ENCODE assay signal across 8 cellular contexts in genomic region chr1:120844186-120844944, GRCh38. TPM values are rescaled to one million over a fixed set of nuclear protein-coding genes. Genes with fewer than 3 reads are reported as not detected.
A peak's percentile ranks its signal among the peaks of the same experiment; 100 is the strongest.
DNase-seq lines count a peak whose midpoint lies in the region; ATAC-seq and TF ChIP-seq lines count a peak whose summit lies in the region.
"Not testable (repeated sequence)": the region's sequence is repeated elsewhere in the genome, so short reads cannot be mapped to it uniquely, and the experiment has no call there.

No MANE protein-coding gene starts in this region.

- not testable (repeated sequence) for H3K27me3 ChIP-seq in HAP-1 (ENCODE audit: low read depth); cardiac muscle cell

- not testable (repeated sequence) for ATAC-seq in natural killer cell

- peak overlapping the region; percentile 94 for H3K4me3 Mint-ChIP-seq in natural killer cell

- TF ChIP-seq CTCF in astrocyte of the cerebellum (IDR thresholded peaks at IDR 0.05; ENCODE audit: low read depth, low read length, missing control alignments): peak; percentile 17
- TF ChIP-seq CTCF in cardiac muscle cell (IDR thresholded peaks at IDR 0.05; ENCODE audit: low read depth, low read length): peak; percentile 32
- not testable (repeated sequence) for TF ChIP-seq CTCF in natural killer cell (IDR thresholded peaks at IDR 0.05)

- peak; percentile 22 for DNase-seq in Ammon's horn (ENCODE audit: low spot score)
- peak; percentile 66 to 84 for DNase-seq in HAP-1 (ENCODE audit: low spot score in 2 of 2)
- DNase-seq in NOMO-1 treated with dmso at 0.1 percent for 144 hours (lab: John Stamatoyannopoulos, UW; ENCODE audit: unreplicated experiment): peak; percentile 2
- peak; percentile 79 for DNase-seq in activated CD4-positive, alpha-beta T cell treated with anti-CD3 and anti-CD28 coated beads for 48 hours
- DNase-seq in astrocyte of the cerebellum (ENCODE audit: low read depth); natural killer cell: not testable (repeated sequence)
- DNase-seq in cardiac muscle cell (ENCODE audit: low read depth in 1 of 2, low spot score in 1 of 2): peak; percentile 57 to 70
- DNase-seq in stimulated activated CD4-positive, alpha-beta T cell treated with anti-CD3 and anti-CD28 coated beads, Interleukin-4, amount 100 ng/mL, for 48 hours (ENCODE audit: low read depth in 2 of 2): peak; percentile 63 to 71

- H3K4me1 Mint-ChIP-seq in natural killer cell: not testable (repeated sequence)

- intact Hi-C loops in natural killer cell (cut with micrococcal nuclease): not testable (repeated sequence)

- in situ Hi-C loops in HAP-1 (cut with MboI; ENCODE audit: low sequenced_read_pairs); astrocyte of the cerebellum (cut with HindIII; ENCODE audit: low sequenced_read_pairs): not testable (repeated sequence)

- not testable (repeated sequence) for H3K27ac ChIP-seq in cardiac muscle cell

- H3K4me3 ChIP-seq in HAP-1: peak overlapping the region; percentile 35
- peak overlapping the region; percentile 34 for H3K4me3 ChIP-seq in astrocyte of the cerebellum (ENCODE audit: low read depth, low read length)
- peak overlapping the region; percentile 58 for H3K4me3 ChIP-seq in cardiac muscle cell

- not testable (repeated sequence) for H3K4me1 ChIP-seq in HAP-1; cardiac muscle cell (ENCODE audit: low read depth)

- not testable (repeated sequence) for H3K9me3 ChIP-seq in HAP-1; cardiac muscle cell (ENCODE audit: low read depth)

- not testable (repeated sequence) for H3K36me3 Mint-ChIP-seq in natural killer cell

- not testable (repeated sequence) for H3K27me3 Mint-ChIP-seq in natural killer cell (ENCODE audit: low read depth in 2 of 2)

- not testable (repeated sequence) for H3K9me3 Mint-ChIP-seq in natural killer cell

- peak overlapping the region in 1 of 2 donors; percentile 94 for H3K27ac Mint-ChIP-seq in natural killer cell

- not testable (repeated sequence) for H3K36me3 ChIP-seq in HAP-1 (replicated peaks); cardiac muscle cell

RNA-seq across cellular contexts. Expression of gene PPIAL4A, which starts 45.2 kb away (rescaled TPM):
- not detected in 2 replicates for total RNA-seq in cardiac muscle cell
- not detected in 2 replicates for polyA plus RNA-seq in cardiac muscle cell
- total RNA-seq in natural killer cell: not detected
